In genomic region chr1:36652011-36652410, GRCh38 we compare ENCODE assay signal across 26 cellular contexts.
"Had no signal": no experiment of that assay in that cellular context is flagged by ENCODE, and none has a peak within 500 bp of the region (broad histone marks: within the 10 kb centered on the region; RNA-seq: fewer than 3 reads in every experiment).

No MANE protein-coding gene starts in this region.

- H3K27ac ChIP-seq: colonic mucosa, epithelial cell of prostate, gastrocnemius medialis, psoas muscle, sigmoid colon, stomach, thyroid gland had no signal

- H3K9me3 Mint-ChIP-seq: dendritic cell treated with granulocyte-macrophage colony-stimulating factor and Interleukin-4, amounts not matched to agents 40 ng/mL and 50 ng/mL, for 4 days; endodermal cell; naive thymus-derived CD8-positive, alpha-beta T cell; nephron progenitor cell; stimulated activated effector memory CD8-positive, alpha-beta T cell treated with anti-CD3 and anti-CD28 coated beads, Interleukin-12 subunit alpha, Interleukin-12 subunit beta, amount 100 ng/mL, for 72 hours; type B pancreatic cell had no signal

- H3K4me3 ChIP-seq: colonic mucosa, gastrocnemius medialis, psoas muscle, sigmoid colon, stomach, thyroid gland had no signal

- DNase-seq: colonic mucosa; effector CD8-positive, alpha-beta T cell; endodermal cell; foreskin fibroblast; gastrocnemius medialis; head of caudate nucleus; kidney; mesenchymal stem cell; midbrain; naive thymus-derived CD8-positive, alpha-beta T cell; nephron progenitor cell; nucleus accumbens; psoas muscle; right cardiac atrium; sigmoid colon; stimulated activated CD4-positive, alpha-beta T cell treated with anti-CD3 and anti-CD28 coated beads, Interleukin-2, amount 100 ng/mL, for 24 hours; stimulated activated CD4-positive, alpha-beta T cell treated with anti-CD3 and anti-CD28 coated beads, Interleukin-4, amount 100 ng/mL, for 24 hours; stimulated activated naive CD4-positive, alpha-beta T cell treated with Interleukin-2 at 50 U/mL for 16 hours; stomach; thyroid gland had no signal

- H3K27me3 ChIP-seq: thyroid gland had no signal

- H3K36me3 ChIP-seq: colonic mucosa, gastrocnemius medialis, sigmoid colon, stomach, thyroid gland had no signal

- H3K27ac Mint-ChIP-seq: dendritic cell treated with granulocyte-macrophage colony-stimulating factor and Interleukin-4, amounts not matched to agents 40 ng/mL and 50 ng/mL, for 4 days; endodermal cell; naive thymus-derived CD8-positive, alpha-beta T cell; nephron progenitor cell; stimulated activated effector memory CD8-positive, alpha-beta T cell treated with anti-CD3 and anti-CD28 coated beads, Interleukin-12 subunit alpha, Interleukin-12 subunit beta, amount 100 ng/mL, for 72 hours; type B pancreatic cell had no signal

- H3K36me3 Mint-ChIP-seq: naive thymus-derived CD8-positive, alpha-beta T cell; stimulated activated effector memory CD8-positive, alpha-beta T cell treated with anti-CD3 and anti-CD28 coated beads, Interleukin-12 subunit alpha, Interleukin-12 subunit beta, amount 100 ng/mL, for 72 hours; type B pancreatic cell had no signal

- H3K9me3 ChIP-seq: colonic mucosa, gastrocnemius medialis, psoas muscle, sigmoid colon, stomach, thyroid gland had no signal

- ATAC-seq: esophagus mucosa; gastrocnemius medialis; left lobe of liver; naive thymus-derived CD8-positive, alpha-beta T cell; psoas muscle; right cardiac atrium; stimulated activated effector memory CD8-positive, alpha-beta T cell treated with anti-CD3 and anti-CD28 coated beads, Interleukin-12 subunit alpha, Interleukin-12 subunit beta, amount 100 ng/mL, for 72 hours had no signal

- H3K4me1 ChIP-seq: colonic mucosa, gastrocnemius medialis, psoas muscle, sigmoid colon had no signal
